In genomic region chr9:96654450-96655197, GRCh38 we compare ENCODE assay signal across 8 cellular contexts. TPM values are rescaled to one million over a fixed set of nuclear protein-coding genes. Genes with fewer than 3 reads are reported as not detected.
DNase-seq lines count a peak whose midpoint lies in the region; ATAC-seq and TF ChIP-seq lines count a peak whose summit lies in the region.

No MANE protein-coding gene starts in this region.

- H2AFZ ChIP-seq in OCI-LY7 (ENCODE audit: low read length) = no peak overlapping the region

- no peak for TF ChIP-seq EP300 in esophagus muscularis mucosa (IDR thresholded peaks at IDR 0.05)

- no peak overlapping the region for H3K27ac ChIP-seq in OCI-LY7 (ENCODE audit: low read depth, low read length, poor library complexity, severe bottlenecking)
- H3K27ac ChIP-seq in esophagus muscularis mucosa (replicated peaks in 1 of 4) = peak overlapping the region; percentile 97 to 99 (median 98)
- H3K27ac ChIP-seq in muscle layer of colon (ENCODE audit: low read depth, low read length) = peak overlapping the region; percentile 89

- POLR2A ChIA-PET in BJ (lab: Charles Lee) = interaction anchor here (0.6 kb wide), 1 partner anchor 1242 kb away, joined by 3 read pairs; no protein-coding TSS in a partner anchor
- POLR2A ChIA-PET in OCI-LY7 (lab: Charles Lee) = no interaction called here

- H3K9ac ChIP-seq in muscle layer of colon (ENCODE audit: low read length) = peak overlapping the region; percentile 9

- no peaks in the 10 kb centered on the region for H3K9me3 ChIP-seq in OCI-LY7 (ENCODE audit: low read length)
- H3K9me3 ChIP-seq in esophagus muscularis mucosa = no peaks in the 10 kb centered on the region
- H3K9me3 ChIP-seq in muscle layer of colon (ENCODE audit: low read length) = no peaks in the 10 kb centered on the region

- peak; percentile 28 for TF ChIP-seq POLR2A in esophagus muscularis mucosa (IDR thresholded peaks at IDR 0.05; ENCODE audit: low read depth)

- ATAC-seq in GM19397 (IDR thresholded peaks at IDR 0.05; ENCODE audit: unreplicated experiment) = peak; percentile 61

- intact Hi-C loops in OCI-LY7 (cut with micrococcal nuclease; ENCODE audit: unreplicated experiment) (loop anchor here (5.0 kb wide), 2 partner anchors 212 to 327 kb away; no protein-coding TSS in a partner anchor), esophagus muscularis mucosa (cut with DNase I) (loop anchor here (5.0 to 10.0 kb wide), 3 partner anchors 37 to 200 kb away; partner anchors contain the start of genes CDC14B and HABP4)

- peaks cover 3% of the 10 kb centered on the region for H3K4me1 ChIP-seq in OCI-LY7 (ENCODE audit: insufficient read depth, low read length, poor library complexity, severe bottlenecking)
- peaks cover 26 to 40% (median 30%) of the 10 kb centered on the region in 4 donors for H3K4me1 ChIP-seq in esophagus muscularis mucosa
- peaks cover 11% of the 10 kb centered on the region for H3K4me1 ChIP-seq in muscle layer of colon (ENCODE audit: insufficient read depth, low read length)

- H3K4me3 ChIP-seq in BJ (ENCODE audit: low read depth, low read length) (peak overlapping the region; percentile 72), OCI-LY7 (ENCODE audit: low read depth, low read length, poor library complexity, severe bottlenecking) (no peak overlapping the region), esophagus muscularis mucosa (peak overlapping the region; percentile 72 to 82 (median 73)), muscle layer of colon (ENCODE audit: low read depth in 1 of 2, low read length in 2 of 2) (peak overlapping the region; percentile 41 to 60)

- H3K36me3 ChIP-seq in BJ (ENCODE audit: control insufficient read depth, insufficient read depth, low read length) (peaks cover 5% of the 10 kb centered on the region), OCI-LY7 (ENCODE audit: insufficient read depth, low read length) (no peaks in the 10 kb centered on the region), esophagus muscularis mucosa (peaks cover 9 to 28% (median 23%) of the 10 kb centered on the region in 4 donors), muscle layer of colon (ENCODE audit: insufficient read depth, low read length) (peaks cover 25% of the 10 kb centered on the region)

- no peaks in the 10 kb centered on the region for H3K79me2 ChIP-seq in OCI-LY7 (ENCODE audit: insufficient read depth, low read depth, low read length)

- H3K9me2 ChIP-seq in OCI-LY7 (ENCODE audit: insufficient read depth, low read length) = no peaks in the 10 kb centered on the region

- peak overlapping the region; percentile 48; the same call in 1 of the 2 replicates for H3K4me2 ChIP-seq in OCI-LY7 (ENCODE audit: low read length)

- no TSS peak for BruUV-seq in OCI-LY7 (replicated peaks; lab: Mats Ljungman, UMichigan)

- no peak for TF ChIP-seq CTCF in BJ (IDR thresholded peaks at IDR 0.05; ENCODE audit: insufficient read depth, low read depth, low read length)
- TF ChIP-seq CTCF in OCI-LY7 (conservative IDR thresholded peaks at IDR 0.05; ENCODE audit: low read length) = no peak
- TF ChIP-seq CTCF in esophagus muscularis mucosa (IDR thresholded peaks at IDR 0.05) = peak in 2 of 3 experiments; percentile 31 to 33

- H4K20me1 ChIP-seq in OCI-LY7 (ENCODE audit: insufficient read depth, low read length) = no peaks in the 10 kb centered on the region

- H3K27me3 ChIP-seq in BJ (ENCODE audit: control insufficient read depth, insufficient read depth, low read length) (no peaks in the 10 kb centered on the region), esophagus muscularis mucosa (no peaks in the 10 kb centered on the region), muscle layer of colon (ENCODE audit: control insufficient read depth in 1 of 2, insufficient read depth in 2 of 2, low read length in 2 of 2) (no peaks in the 10 kb centered on the region)

- DNase-seq in BJ (ENCODE audit: low read depth) (peak; percentile 50), HS-5 (ENCODE audit: low read depth) (peak; percentile 46), OCI-LY7 (ENCODE audit: low spot score) (no peak), esophagus muscularis mucosa (ENCODE audit: extremely low spot score) (peak; percentile 95)
- peak; percentile 65 to 72 for DNase-seq in activated T-cell treated with anti-CD3 and anti-CD28 coated beads, Interleukin-2, amount 50 U/mL, for 48 hours
- peak; percentile 33 to 53 for DNase-seq in stimulated activated CD8-positive, alpha-beta memory T cell treated with anti-CD3 and anti-CD28 coated beads, Interleukin-4, amount 100 ng/mL, for 4 hours (ENCODE audit: low read depth in 2 of 2, low spot score in 1 of 2)

- 0% methylated on average over 30 of the region's 74 CpGs for WGBS in esophagus muscularis mucosa

- CTCF ChIA-PET in BJ (lab: Yijun Ruan, JAX) = interaction anchor here (1.0 to 2.6 kb wide), 4 partner anchors 10 to 327 kb away, joined by 3 to 10 read pairs (median 4); no protein-coding TSS in a partner anchor
- CTCF ChIA-PET in OCI-LY7 (lab: Charles Lee; ENCODE audit: unreplicated experiment) = no interaction called here

RNA-seq across cellular contexts. Expression of gene PRXL2C, which starts 0.5 kb away (rescaled TPM):
- polyA plus RNA-seq in BJ (2011; rRNA removed) = 10.6 and 13.1 TPM in 2 replicates
- polyA minus RNA-seq in BJ (2011; rRNA and poly(A)+ RNA removed) = 7.8 and 10.0 TPM in 2 replicates
- total RNA-seq in OCI-LY7 (2014; rRNA removed; shearing (Covaris generic)) = not detected in 2 replicates
- total RNA-seq in OCI-LY7 (2022) = not detected in 2 replicates
- total RNA-seq in esophagus muscularis mucosa = 10 to 100 TPM; 20.3 to 33.3 (median 26.3) TPM

RNA-seq across cellular contexts. Expression of gene CDC14B, which starts 35.0 kb away (rescaled TPM):
- 12.1 and 13.9 TPM in 2 replicates for polyA plus RNA-seq in BJ (2011; rRNA removed)
- polyA minus RNA-seq in BJ (2011; rRNA and poly(A)+ RNA removed) = 15.9 and 16.6 TPM in 2 replicates
- total RNA-seq in OCI-LY7 (2014; rRNA removed; shearing (Covaris generic)) = not detected in 2 replicates
- total RNA-seq in OCI-LY7 (2022) = 0.27 and 0.44 TPM in 2 replicates
- total RNA-seq in esophagus muscularis mucosa = 10 to 100 TPM; 22.0 to 39.7 (median 27.0) TPM

Comparison
In these comparisons a context has a peak if more than half of its experiments do, and no peak if none do; other contexts are left out.
1. CTCF ChIP-seq: peak in esophagus muscularis mucosa (2 of 3); none in BJ (single experiment) and OCI-LY7 (single experiment).
2. RNA of gene PRXL2C, which starts 0.5 kb away (total RNA-seq): 20.3 to 33.3 TPM in esophagus muscularis mucosa; not detected in OCI-LY7; every median in the first group is over 10 times any median in the second.
3. RNA of gene CDC14B, which starts 35.0 kb away (total RNA-seq): 22.0 to 39.7 TPM in esophagus muscularis mucosa; 0.27 to 0.44 TPM in OCI-LY7; every median in the first group is over 10 times any median in the second.